In the genomic region with DNA sequence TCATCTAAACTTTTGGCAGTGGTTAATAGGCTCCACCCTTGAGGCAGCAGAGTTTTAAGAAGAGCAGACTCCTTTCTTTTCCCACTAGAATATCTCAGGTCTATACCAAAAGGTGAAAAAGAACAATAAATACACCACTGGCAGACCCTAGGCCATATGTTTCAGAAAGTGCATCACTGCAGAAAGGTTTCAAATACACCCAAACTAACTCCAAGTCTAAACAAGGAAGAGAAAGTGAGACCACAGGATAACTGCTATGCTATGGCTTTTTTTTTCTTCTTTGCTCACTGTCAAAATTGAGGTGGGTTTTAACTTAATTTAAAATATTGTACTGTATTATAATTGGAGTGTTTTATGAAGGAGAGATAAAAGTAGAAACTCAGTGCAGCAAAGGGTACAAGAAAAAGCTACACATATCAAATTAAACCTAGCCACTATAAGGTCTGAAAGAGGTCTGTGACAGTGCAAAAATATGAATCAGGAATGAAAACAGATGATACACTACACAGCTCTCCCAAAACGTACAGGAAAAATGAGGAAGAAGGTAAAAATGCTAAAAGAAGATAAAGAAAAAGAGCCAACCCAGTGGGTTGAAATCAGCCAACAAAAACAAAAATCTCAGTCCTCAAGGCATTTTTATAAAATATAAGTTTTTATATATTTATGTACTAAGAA, we compare ENCODE assay signal across 1 cellular context.
TF ChIP-seq lines count a peak whose summit lies in the region.

No MANE protein-coding gene starts in this region.

TF ChIP-seq in endothelial cell of umbilical vein, 7 proteins besides CTCF, POLR2A, EP300 and RAD21 (continued from another document):
- no peak for TF ChIP-seq POLR2AphosphoS5 (IDR thresholded peaks at IDR 0.05; ENCODE audit: insufficient read depth, low read depth, low read length)
- TF ChIP-seq, protein P1, sequence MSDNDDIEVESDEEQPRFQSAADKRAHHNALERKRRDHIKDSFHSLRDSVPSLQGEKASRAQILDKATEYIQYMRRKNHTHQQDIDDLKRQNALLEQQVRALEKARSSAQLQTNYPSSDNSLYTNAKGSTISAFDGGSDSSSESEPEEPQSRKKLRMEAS (IDR thresholded peaks at IDR 0.05; ENCODE audit: insufficient read depth, insufficient read length) = no peak
